In genomic region chr17:55430531-55431228, GRCh38 we compare ENCODE assay signal across 1 cellular context.
TF ChIP-seq lines count a peak whose summit lies in the region.

No MANE protein-coding gene starts in this region.

TF ChIP-seq in HCT116, 20 proteins besides CTCF, POLR2A, EP300 and RAD21 (continued from another document):
- TF ChIP-seq ZBTB33 (IDR thresholded peaks at IDR 0.05; ENCODE audit: extremely low read depth, insufficient replicate concordance, low read length) (no peak), ATF3 (IDR thresholded peaks at IDR 0.05) (no peak), EZH2phosphoT487 (IDR thresholded peaks at IDR 0.05; ENCODE audit: borderline replicate concordance) (no peak)
TF ChIP-seq in HCT116: peak in this region for 0.
